8 cellular contexts compared by ENCODE assay signal in genomic region chr19:38849147-38849745, GRCh38. TPM values are rescaled to one million over a fixed set of nuclear protein-coding genes. Genes with fewer than 3 reads are reported as not detected.
A peak's percentile ranks its signal among the peaks of the same experiment; 100 is the strongest.
DNase-seq lines count a peak whose midpoint lies in the region; ATAC-seq and TF ChIP-seq lines count a peak whose summit lies in the region.

No MANE protein-coding gene starts in this region.

- H4K20me1 ChIP-seq in GM23338 (replicated peaks; ENCODE audit: insufficient read depth), result peaks cover 39% of the 10 kb centered on the region

- H3K9me3 Mint-ChIP-seq in GM23338 (peaks cover 8% of the 10 kb centered on the region; the same call in 2 of the 3 replicates), natural killer cell (no peaks in the 10 kb centered on the region)
- H3K9me3 Mint-ChIP-seq in stimulated activated naive B cell treated with anti-CD40 and anti-IgM and Interleukin-4, amounts not matched to agents 10 μg/mL and 1 μg/mL and 100 μg/mL, for 72 hours, result no peaks in the 10 kb centered on the region

- peaks cover 11% of the 10 kb centered on the region; the same call in 1 of the 2 replicates for H3K4me1 ChIP-seq in GM23338 (ENCODE audit: insufficient read depth)
- peaks cover 12% of the 10 kb centered on the region for H3K4me1 ChIP-seq in RWPE2 (ENCODE audit: insufficient read depth, poor library complexity, severe bottlenecking)

- H3K27ac ChIP-seq in GM23338 (ENCODE audit: low read depth), result peak overlapping the region; percentile 98
- peak overlapping the region; percentile 93 for H3K27ac ChIP-seq in RWPE2 (ENCODE audit: poor library complexity, severe bottlenecking)

- no peaks in the 10 kb centered on the region for H3K9me3 ChIP-seq in MG63
- H3K9me3 ChIP-seq in RWPE2 (ENCODE audit: severe bottlenecking), result no peaks in the 10 kb centered on the region

- H3K36me3 ChIP-seq in GM23338 (ENCODE audit: insufficient read depth) (peaks cover 38% of the 10 kb centered on the region), MG63 (peaks cover 49% of the 10 kb centered on the region), RWPE2 (ENCODE audit: low read depth) (peaks cover 49% of the 10 kb centered on the region)

- H3K4me1 Mint-ChIP-seq in GM23338, result peaks cover 30% of the 10 kb centered on the region
- H3K4me1 Mint-ChIP-seq in natural killer cell, result peaks cover 64 to 74% of the 10 kb centered on the region in 2 donors
- peaks cover 35 to 60% of the 10 kb centered on the region in 2 donors for H3K4me1 Mint-ChIP-seq in stimulated activated naive B cell treated with anti-CD40 and anti-IgM and Interleukin-4, amounts not matched to agents 10 μg/mL and 1 μg/mL and 100 μg/mL, for 72 hours

- no peak overlapping the region for H2AFZ ChIP-seq in GM23338

- H3K9me2 ChIP-seq in GM23338 (ENCODE audit: insufficient read depth), result no peaks in the 10 kb centered on the region

- H3K27ac Mint-ChIP-seq in GM23338, result peak overlapping the region; percentile 99
- peak overlapping the region; percentile 99 to 100 for H3K27ac Mint-ChIP-seq in natural killer cell
- H3K27ac Mint-ChIP-seq in stimulated activated naive B cell treated with anti-CD40 and anti-IgM and Interleukin-4, amounts not matched to agents 10 μg/mL and 1 μg/mL and 100 μg/mL, for 72 hours, result peak overlapping the region; percentile 100

- H3K27me3 Mint-ChIP-seq in GM23338 (ENCODE audit: insufficient read depth, low read depth, poor library complexity), result peaks cover 40% of the 10 kb centered on the region
- H3K27me3 Mint-ChIP-seq in natural killer cell (ENCODE audit: low read depth in 2 of 2), result no peaks in the 10 kb centered on the region
- H3K27me3 Mint-ChIP-seq in stimulated activated naive B cell treated with anti-CD40 and anti-IgM and Interleukin-4, amounts not matched to agents 10 μg/mL and 1 μg/mL and 100 μg/mL, for 72 hours, result no peaks in the 10 kb centered on the region

- peaks cover 50% of the 10 kb centered on the region for H3K79me2 ChIP-seq in GM23338 (replicated peaks; ENCODE audit: insufficient read depth)

- TF ChIP-seq CTCF in GM23338 (conservative IDR thresholded peaks at IDR 0.05; ENCODE audit: low read depth in 2 of 2) (no peak), RWPE2 (IDR thresholded peaks at IDR 0.05; ENCODE audit: poor library complexity, severe bottlenecking) (no peak), natural killer cell (IDR thresholded peaks at IDR 0.05) (no peak)

- peaks cover 52% of the 10 kb centered on the region for H3K36me3 Mint-ChIP-seq in GM23338 (ENCODE audit: low read depth)
- H3K36me3 Mint-ChIP-seq in natural killer cell, result peaks cover 15% of the 10 kb centered on the region
- H3K36me3 Mint-ChIP-seq in stimulated activated naive B cell treated with anti-CD40 and anti-IgM and Interleukin-4, amounts not matched to agents 10 μg/mL and 1 μg/mL and 100 μg/mL, for 72 hours, result peaks cover 37 to 60% of the 10 kb centered on the region in 2 donors

- intact Hi-C loops in natural killer cell (cut with micrococcal nuclease), result no loop called here

- ATAC-seq in GM23338, result peak; percentile 9
- 0 out of 3 replicates have a peak, but pooled peaks have one; percentile 1 for ATAC-seq in RWPE2 (ENCODE audit: low read depth)
- ATAC-seq in natural killer cell, result peak; percentile 21 to 52 (median 39)
- ATAC-seq in stimulated activated naive B cell treated with anti-CD40 and anti-IgM and Interleukin-4, amounts not matched to agents 10 μg/mL and 1 μg/mL and 100 μg/mL, for 72 hours (replicated peaks), result peak; percentile 19 to 35

- H3K4me3 ChIP-seq in GM23338 (peak overlapping the region; percentile 72), MG63 (peak overlapping the region; percentile 93), RWPE2 (ENCODE audit: severe bottlenecking) (peak overlapping the region; percentile 94)

- peaks cover 50% of the 10 kb centered on the region for H3F3A ChIP-seq in GM23338 (replicated peaks; ENCODE audit: low read depth)

- H3K4me3 Mint-ChIP-seq in GM23338, result peak overlapping the region; percentile 92
- peak overlapping the region; percentile 93 for H3K4me3 Mint-ChIP-seq in natural killer cell
- H3K4me3 Mint-ChIP-seq in stimulated activated naive B cell treated with anti-CD40 and anti-IgM and Interleukin-4, amounts not matched to agents 10 μg/mL and 1 μg/mL and 100 μg/mL, for 72 hours, result peak overlapping the region; percentile 89 to 98

- peak overlapping the region; percentile 95 for H3K4me2 ChIP-seq in GM23338

- no peaks in the 10 kb centered on the region for H3K27me3 ChIP-seq in GM23338 (ENCODE audit: insufficient read depth)
- H3K27me3 ChIP-seq in MG63, result no peaks in the 10 kb centered on the region
- H3K27me3 ChIP-seq in RWPE2 (ENCODE audit: insufficient read depth, poor library complexity, severe bottlenecking), result no peaks in the 10 kb centered on the region

- DNase-seq in CMK (ENCODE audit: low read depth) (peak; percentile 85), GM23338 (ENCODE audit: low spot score) (peak; percentile 94), MG63 (peak; percentile 97), RWPE2 (ENCODE audit: low spot score) (peak; percentile 96), fibroblast of peridontal ligament (ENCODE audit: extremely low read depth) (peak; percentile 93), natural killer cell (peak; percentile 98)
- peak; percentile 99 for DNase-seq in activated T-helper 9 cell treated with anti-CD3 and anti-CD28 coated beads, Interleukin-2, amount 50 U/mL, for 16 hours (ENCODE audit: low read depth)
- peak; percentile 96 for DNase-seq in stimulated activated naive B cell treated with anti-CD40 and anti-IgM and Interleukin-4, amounts not matched to agents 10 μg/mL and 1 μg/mL and 100 μg/mL, for 72 hours

RNA-seq across cellular contexts. Expression of gene HNRNPL, which starts 0.5 kb away (rescaled TPM):
- total RNA-seq in GM23338 (2014; rRNA removed; shearing (Covaris generic)), result 491 and 580 TPM in 2 replicates
- polyA plus RNA-seq in GM23338 (2016; fragmentation: Nextera tagmentation; extraction: Ambion mirVana), result 664 and 836 TPM in 2 replicates
- total RNA-seq in MG63 (2014; rRNA removed; shearing (Covaris generic); ENCODE audit: low replicate concordance), result 385 and 511 TPM in 2 replicates
- total RNA-seq in natural killer cell, result 100 to 1,000 TPM; 636 to 800 (median 702) TPM

RNA-seq across cellular contexts. Expression of gene ECH1, which starts 17.7 kb away (rescaled TPM):
- total RNA-seq in GM23338 (2014; rRNA removed; shearing (Covaris generic)), result 66.2 and 79.9 TPM in 2 replicates
- polyA plus RNA-seq in GM23338 (2016; fragmentation: Nextera tagmentation; extraction: Ambion mirVana), result 186 and 193 TPM in 2 replicates
- 76.7 and 102 TPM in 2 replicates for total RNA-seq in MG63 (2014; rRNA removed; shearing (Covaris generic); ENCODE audit: low replicate concordance)
- total RNA-seq in natural killer cell, result 100 to 1,000 TPM; 114 to 145 (median 119) TPM

RNA-seq across cellular contexts. Expression of gene RINL, which starts 28.8 kb away (rescaled TPM):
- total RNA-seq in GM23338 (2014; rRNA removed; shearing (Covaris generic)), result 11.2 and 22.4 TPM in 2 replicates
- 19.4 and 21.4 TPM in 2 replicates for polyA plus RNA-seq in GM23338 (2016; fragmentation: Nextera tagmentation; extraction: Ambion mirVana)
- 6.9 and 8.2 TPM in 2 replicates for total RNA-seq in MG63 (2014; rRNA removed; shearing (Covaris generic); ENCODE audit: low replicate concordance)
- total RNA-seq in natural killer cell, result 10 to 100 TPM; 59.7 to 65.6 (median 59.7) TPM

RNA-seq across cellular contexts. Expression of gene LGALS4, which starts 36.5 kb away (rescaled TPM):
- 0.87 TPM in 1 of 2 replicates, not detected in the other for total RNA-seq in GM23338 (2014; rRNA removed; shearing (Covaris generic))
- polyA plus RNA-seq in GM23338 (2016; fragmentation: Nextera tagmentation; extraction: Ambion mirVana), result not detected in 2 replicates
- not detected in 2 replicates for total RNA-seq in MG63 (2014; rRNA removed; shearing (Covaris generic); ENCODE audit: low replicate concordance)
- total RNA-seq in natural killer cell, result 1 to 10 TPM; 4.2 to 4.8 (median 4.6) TPM

RNA-seq across cellular contexts. Expression of gene SIRT2, which starts 50.2 kb away (rescaled TPM):
- 8.2 and 8.4 TPM in 2 replicates for total RNA-seq in GM23338 (2014; rRNA removed; shearing (Covaris generic))
- polyA plus RNA-seq in GM23338 (2016; fragmentation: Nextera tagmentation; extraction: Ambion mirVana), result 2.7 and 3.4 TPM in 2 replicates
- 45.3 and 72.9 TPM in 2 replicates for total RNA-seq in MG63 (2014; rRNA removed; shearing (Covaris generic); ENCODE audit: low replicate concordance)
- total RNA-seq in natural killer cell, result 100 to 1,000 TPM; 171 to 283 (median 208) TPM

Comparison
In these comparisons a context has a peak if more than half of its experiments do, and no peak if none do; other contexts are left out.
1. Peak in every context shown above with its lines: DNase-seq, ATAC-seq, H3K4me3 ChIP-seq and H3K27ac ChIP-seq.